ENCODE assay signal across 1 cellular context in the genomic region with DNA sequence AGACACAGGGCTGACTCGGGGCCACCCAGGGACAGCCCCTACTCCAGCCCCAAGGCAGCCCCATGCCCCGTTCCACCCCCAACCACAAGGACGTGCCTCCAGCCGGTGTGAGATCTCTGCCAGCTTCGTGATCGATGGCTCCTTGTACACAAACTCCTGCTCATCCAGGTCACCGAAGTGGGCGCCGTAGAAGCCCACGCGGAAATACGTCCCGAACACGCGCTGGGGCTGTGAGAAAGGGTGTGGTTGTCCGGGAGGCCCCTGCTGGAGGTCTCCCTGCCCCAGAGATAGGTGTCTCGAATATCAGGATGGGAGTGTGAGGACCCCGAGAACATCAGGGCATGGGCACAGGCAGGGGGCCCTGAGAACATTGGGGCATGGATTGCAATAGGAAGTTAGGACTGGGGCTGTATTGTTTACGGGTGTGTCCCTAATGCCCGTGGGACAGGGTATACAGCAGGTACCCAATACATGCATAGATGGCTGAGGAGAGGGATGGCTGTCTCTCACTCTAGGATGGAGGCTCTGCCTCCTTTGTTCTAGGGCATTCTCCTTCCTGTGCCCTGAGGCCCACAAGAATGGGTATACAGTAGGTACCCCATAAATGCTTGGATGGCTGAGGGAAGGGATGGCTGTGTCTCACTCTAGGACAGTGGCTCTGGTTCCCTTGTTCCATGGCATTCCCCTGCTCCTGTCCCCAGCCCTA.
TF ChIP-seq lines count a peak whose summit lies in the region.

No MANE protein-coding gene starts in this region.

TF ChIP-seq in A549, 52 proteins besides CTCF, POLR2A, EP300 and RAD21:
- TF ChIP-seq RNF2 (IDR thresholded peaks at IDR 0.05; ENCODE audit: borderline replicate concordance, low read depth) (no peak), CBX2 (IDR thresholded peaks at IDR 0.05; ENCODE audit: borderline replicate concordance, low read depth) (no peak), FOSB (CRISPR knock-in tag; IDR thresholded peaks at IDR 0.05) (no peak), CHD4 (IDR thresholded peaks at IDR 0.05; ENCODE audit: borderline replicate concordance) (no peak)
- TF ChIP-seq, protein P1, sequence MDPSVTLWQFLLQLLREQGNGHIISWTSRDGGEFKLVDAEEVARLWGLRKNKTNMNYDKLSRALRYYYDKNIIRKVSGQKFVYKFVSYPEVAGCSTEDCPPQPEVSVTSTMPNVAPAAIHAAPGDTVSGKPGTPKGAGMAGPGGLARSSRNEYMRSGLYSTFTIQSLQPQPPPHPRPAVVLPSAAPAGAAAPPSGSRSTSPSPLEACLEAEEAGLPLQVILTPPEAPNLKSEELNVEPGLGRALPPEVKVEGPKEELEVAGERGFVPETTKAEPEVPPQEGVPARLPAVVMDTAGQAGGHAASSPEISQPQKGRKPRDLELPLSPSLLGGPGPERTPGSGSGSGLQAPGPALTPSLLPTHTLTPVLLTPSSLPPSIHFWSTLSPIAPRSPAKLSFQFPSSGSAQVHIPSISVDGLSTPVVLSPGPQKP (IDR thresholded peaks at IDR 0.05; ENCODE audit: low read depth, low read length): no peak
- TF ChIP-seq, protein P2, sequence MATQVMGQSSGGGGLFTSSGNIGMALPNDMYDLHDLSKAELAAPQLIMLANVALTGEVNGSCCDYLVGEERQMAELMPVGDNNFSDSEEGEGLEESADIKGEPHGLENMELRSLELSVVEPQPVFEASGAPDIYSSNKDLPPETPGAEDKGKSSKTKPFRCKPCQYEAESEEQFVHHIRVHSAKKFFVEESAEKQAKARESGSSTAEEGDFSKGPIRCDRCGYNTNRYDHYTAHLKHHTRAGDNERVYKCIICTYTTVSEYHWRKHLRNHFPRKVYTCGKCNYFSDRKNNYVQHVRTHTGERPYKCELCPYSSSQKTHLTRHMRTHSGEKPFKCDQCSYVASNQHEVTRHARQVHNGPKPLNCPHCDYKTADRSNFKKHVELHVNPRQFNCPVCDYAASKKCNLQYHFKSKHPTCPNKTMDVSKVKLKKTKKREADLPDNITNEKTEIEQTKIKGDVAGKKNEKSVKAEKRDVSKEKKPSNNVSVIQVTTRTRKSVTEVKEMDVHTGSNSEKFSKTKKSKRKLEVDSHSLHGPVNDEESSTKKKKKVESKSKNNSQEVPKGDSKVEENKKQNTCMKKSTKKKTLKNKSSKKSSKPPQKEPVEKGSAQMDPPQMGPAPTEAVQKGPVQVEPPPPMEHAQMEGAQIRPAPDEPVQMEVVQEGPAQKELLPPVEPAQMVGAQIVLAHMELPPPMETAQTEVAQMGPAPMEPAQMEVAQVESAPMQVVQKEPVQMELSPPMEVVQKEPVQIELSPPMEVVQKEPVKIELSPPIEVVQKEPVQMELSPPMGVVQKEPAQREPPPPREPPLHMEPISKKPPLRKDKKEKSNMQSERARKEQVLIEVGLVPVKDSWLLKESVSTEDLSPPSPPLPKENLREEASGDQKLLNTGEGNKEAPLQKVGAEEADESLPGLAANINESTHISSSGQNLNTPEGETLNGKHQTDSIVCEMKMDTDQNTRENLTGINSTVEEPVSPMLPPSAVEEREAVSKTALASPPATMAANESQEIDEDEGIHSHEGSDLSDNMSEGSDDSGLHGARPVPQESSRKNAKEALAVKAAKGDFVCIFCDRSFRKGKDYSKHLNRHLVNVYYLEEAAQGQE (IDR thresholded peaks at IDR 0.05): no peak
